ENCODE assay signal across 8 cellular contexts in genomic region chr4:102827674-102828496, GRCh38. TPM values are rescaled to one million over a fixed set of nuclear protein-coding genes. Genes with fewer than 3 reads are reported as not detected.
DNase-seq lines count a peak whose midpoint lies in the region; ATAC-seq and TF ChIP-seq lines count a peak whose summit lies in the region.

No MANE protein-coding gene starts in this region.

- intact Hi-C loops in left ventricle myocardium superior (cut with micrococcal nuclease) = no loop called here

- peaks cover 3% of the 10 kb centered on the region for H3K36me3 Mint-ChIP-seq in progenitor cell of endocrine pancreas (ENCODE audit: insufficient read depth)

- DNase-seq in NCI-H1694 (lab: John Stamatoyannopoulos, UW) (peak; percentile 97), T-helper 1 cell (peak; percentile 99 to 100 (median 100)), left ventricle myocardium superior (peak; percentile 99), progenitor cell of endocrine pancreas (ENCODE audit: low spot score, unreplicated experiment) (peak; percentile 92), ureter (ENCODE audit: low spot score) (peak; percentile 100)

- no peak overlapping the region for H3K27ac Mint-ChIP-seq in progenitor cell of endocrine pancreas

- no peaks in the 10 kb centered on the region for H3K9me3 Mint-ChIP-seq in progenitor cell of endocrine pancreas (ENCODE audit: low read depth)

- H3K27me3 Mint-ChIP-seq in progenitor cell of endocrine pancreas = no peaks in the 10 kb centered on the region

- peaks cover 23% of the 10 kb centered on the region for H3K4me1 Mint-ChIP-seq in progenitor cell of endocrine pancreas (ENCODE audit: low read depth)

- no peak for TF ChIP-seq CTCF in progenitor cell of endocrine pancreas (IDR thresholded peaks at IDR 0.05; ENCODE audit: unreplicated experiment)

- peak; percentile 75 for ATAC-seq in GM18499 (IDR thresholded peaks at IDR 0.05; ENCODE audit: insufficient read depth, unreplicated experiment)
- ATAC-seq in HG02885 (IDR thresholded peaks at IDR 0.05; ENCODE audit: poor library complexity, unreplicated experiment) = peak; percentile 79
- ATAC-seq in left ventricle myocardium superior = peak; percentile 84

- H3K27ac ChIP-seq in angular gyrus (ENCODE audit: low read depth, low read length) = peak overlapping the region; percentile 99

- no peak overlapping the region for H3K4me3 Mint-ChIP-seq in progenitor cell of endocrine pancreas (ENCODE audit: low read depth)

RNA-seq across cellular contexts. Expression of gene UBE2D3, which starts 0.5 kb away (rescaled TPM):
- total RNA-seq in left ventricle myocardium superior (279 TPM), progenitor cell of endocrine pancreas (307 and 316 TPM in 2 replicates), ureter (316 TPM)

RNA-seq across cellular contexts. Expression of gene CISD2, which starts 40.9 kb away (rescaled TPM):
- 20.1 TPM for total RNA-seq in left ventricle myocardium superior
- total RNA-seq in progenitor cell of endocrine pancreas = 28.3 and 31.1 TPM in 2 replicates
- 18.2 TPM for total RNA-seq in ureter

Comparison
In these comparisons a context has a peak if more than half of its experiments do, and no peak if none do; other contexts are left out.
1. Peak in every context shown above with its lines: DNase-seq, ATAC-seq and H3K27ac ChIP-seq.